ENCODE assay signal across 1 cellular context in the genomic region with DNA sequence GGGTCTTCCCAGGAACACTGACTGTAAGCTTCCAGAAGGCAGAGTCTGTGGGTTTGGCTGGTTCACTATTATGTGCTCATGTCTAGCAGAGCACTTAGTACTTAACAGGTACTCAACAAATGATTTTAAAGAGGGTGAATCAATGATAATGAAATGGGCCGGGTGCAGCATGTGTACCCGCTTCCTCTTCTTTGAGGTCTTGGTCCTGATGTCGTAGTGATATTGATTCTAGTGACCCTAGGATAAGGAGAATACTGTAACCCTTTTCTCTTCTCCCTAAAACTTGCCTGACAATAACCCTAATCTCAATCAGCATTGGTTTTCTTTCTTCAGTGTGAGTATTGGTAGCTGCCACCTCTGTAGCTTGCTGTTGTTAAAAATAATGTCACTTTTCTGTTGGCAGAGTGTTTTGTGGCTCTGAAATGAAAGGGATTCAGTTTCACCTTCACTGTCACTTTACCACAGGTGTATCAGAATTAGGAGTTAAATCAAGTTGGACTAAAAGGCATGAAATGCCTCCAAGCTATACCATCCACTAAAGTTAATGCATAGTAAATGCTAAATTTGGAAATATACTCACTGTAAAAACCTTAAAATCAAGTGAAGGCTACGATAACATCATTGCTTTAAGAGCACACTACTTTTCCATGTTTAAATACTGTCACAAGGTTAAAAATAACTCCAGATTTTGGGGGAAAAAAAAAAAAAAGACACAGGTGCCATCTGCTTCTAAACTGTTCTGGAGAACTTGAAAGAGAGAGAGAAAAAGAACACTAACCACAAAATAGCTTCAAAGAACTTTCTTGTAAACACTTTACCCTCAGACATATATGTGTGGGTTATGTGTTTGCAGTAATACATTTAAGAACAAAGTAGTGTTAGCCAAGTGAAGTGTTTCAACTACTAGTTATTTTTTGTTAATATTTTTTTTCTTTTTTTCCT.
A peak's percentile ranks its signal among the peaks of the same experiment; 100 is the strongest.
TF ChIP-seq lines count a peak whose summit lies in the region.

No MANE protein-coding gene starts in this region.

TF ChIP-seq in GM12878, 131 proteins besides CTCF, POLR2A, EP300 and RAD21 (continued from another document and continues in another):
- no peak for TF ChIP-seq ZBTB4 (CRISPR knock-in tag; IDR thresholded peaks at IDR 0.05)
- no peak for TF ChIP-seq ZSCAN29 (IDR thresholded peaks at IDR 0.05)
- TF ChIP-seq, protein P1, sequence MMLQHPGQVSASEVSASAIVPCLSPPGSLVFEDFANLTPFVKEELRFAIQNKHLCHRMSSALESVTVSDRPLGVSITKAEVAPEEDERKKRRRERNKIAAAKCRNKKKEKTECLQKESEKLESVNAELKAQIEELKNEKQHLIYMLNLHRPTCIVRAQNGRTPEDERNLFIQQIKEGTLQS (IDR thresholded peaks at IDR 0.05; ENCODE audit: borderline replicate concordance, extremely low read depth, low read depth, low read length), result no peak
- TF ChIP-seq NBN (IDR thresholded peaks at IDR 0.05), result no peak
- TF ChIP-seq, protein P2, sequence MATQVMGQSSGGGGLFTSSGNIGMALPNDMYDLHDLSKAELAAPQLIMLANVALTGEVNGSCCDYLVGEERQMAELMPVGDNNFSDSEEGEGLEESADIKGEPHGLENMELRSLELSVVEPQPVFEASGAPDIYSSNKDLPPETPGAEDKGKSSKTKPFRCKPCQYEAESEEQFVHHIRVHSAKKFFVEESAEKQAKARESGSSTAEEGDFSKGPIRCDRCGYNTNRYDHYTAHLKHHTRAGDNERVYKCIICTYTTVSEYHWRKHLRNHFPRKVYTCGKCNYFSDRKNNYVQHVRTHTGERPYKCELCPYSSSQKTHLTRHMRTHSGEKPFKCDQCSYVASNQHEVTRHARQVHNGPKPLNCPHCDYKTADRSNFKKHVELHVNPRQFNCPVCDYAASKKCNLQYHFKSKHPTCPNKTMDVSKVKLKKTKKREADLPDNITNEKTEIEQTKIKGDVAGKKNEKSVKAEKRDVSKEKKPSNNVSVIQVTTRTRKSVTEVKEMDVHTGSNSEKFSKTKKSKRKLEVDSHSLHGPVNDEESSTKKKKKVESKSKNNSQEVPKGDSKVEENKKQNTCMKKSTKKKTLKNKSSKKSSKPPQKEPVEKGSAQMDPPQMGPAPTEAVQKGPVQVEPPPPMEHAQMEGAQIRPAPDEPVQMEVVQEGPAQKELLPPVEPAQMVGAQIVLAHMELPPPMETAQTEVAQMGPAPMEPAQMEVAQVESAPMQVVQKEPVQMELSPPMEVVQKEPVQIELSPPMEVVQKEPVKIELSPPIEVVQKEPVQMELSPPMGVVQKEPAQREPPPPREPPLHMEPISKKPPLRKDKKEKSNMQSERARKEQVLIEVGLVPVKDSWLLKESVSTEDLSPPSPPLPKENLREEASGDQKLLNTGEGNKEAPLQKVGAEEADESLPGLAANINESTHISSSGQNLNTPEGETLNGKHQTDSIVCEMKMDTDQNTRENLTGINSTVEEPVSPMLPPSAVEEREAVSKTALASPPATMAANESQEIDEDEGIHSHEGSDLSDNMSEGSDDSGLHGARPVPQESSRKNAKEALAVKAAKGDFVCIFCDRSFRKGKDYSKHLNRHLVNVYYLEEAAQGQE (IDR thresholded peaks at IDR 0.05; ENCODE audit: low read depth, low read length), result no peak
- TF ChIP-seq NR2C1 (IDR thresholded peaks at IDR 0.05), result no peak
- TF ChIP-seq CHD2 (IDR thresholded peaks at IDR 0.05; ENCODE audit: borderline replicate concordance, low read depth, low read length), result no peak; the same call in 1 of the 2 replicates
- no peak for TF ChIP-seq SMAD5 (IDR thresholded peaks at IDR 0.05; ENCODE audit: low read depth)
- TF ChIP-seq CEBPZ (IDR thresholded peaks at IDR 0.05; ENCODE audit: low read depth, low read length), result no peak
- TF ChIP-seq, protein P3, sequence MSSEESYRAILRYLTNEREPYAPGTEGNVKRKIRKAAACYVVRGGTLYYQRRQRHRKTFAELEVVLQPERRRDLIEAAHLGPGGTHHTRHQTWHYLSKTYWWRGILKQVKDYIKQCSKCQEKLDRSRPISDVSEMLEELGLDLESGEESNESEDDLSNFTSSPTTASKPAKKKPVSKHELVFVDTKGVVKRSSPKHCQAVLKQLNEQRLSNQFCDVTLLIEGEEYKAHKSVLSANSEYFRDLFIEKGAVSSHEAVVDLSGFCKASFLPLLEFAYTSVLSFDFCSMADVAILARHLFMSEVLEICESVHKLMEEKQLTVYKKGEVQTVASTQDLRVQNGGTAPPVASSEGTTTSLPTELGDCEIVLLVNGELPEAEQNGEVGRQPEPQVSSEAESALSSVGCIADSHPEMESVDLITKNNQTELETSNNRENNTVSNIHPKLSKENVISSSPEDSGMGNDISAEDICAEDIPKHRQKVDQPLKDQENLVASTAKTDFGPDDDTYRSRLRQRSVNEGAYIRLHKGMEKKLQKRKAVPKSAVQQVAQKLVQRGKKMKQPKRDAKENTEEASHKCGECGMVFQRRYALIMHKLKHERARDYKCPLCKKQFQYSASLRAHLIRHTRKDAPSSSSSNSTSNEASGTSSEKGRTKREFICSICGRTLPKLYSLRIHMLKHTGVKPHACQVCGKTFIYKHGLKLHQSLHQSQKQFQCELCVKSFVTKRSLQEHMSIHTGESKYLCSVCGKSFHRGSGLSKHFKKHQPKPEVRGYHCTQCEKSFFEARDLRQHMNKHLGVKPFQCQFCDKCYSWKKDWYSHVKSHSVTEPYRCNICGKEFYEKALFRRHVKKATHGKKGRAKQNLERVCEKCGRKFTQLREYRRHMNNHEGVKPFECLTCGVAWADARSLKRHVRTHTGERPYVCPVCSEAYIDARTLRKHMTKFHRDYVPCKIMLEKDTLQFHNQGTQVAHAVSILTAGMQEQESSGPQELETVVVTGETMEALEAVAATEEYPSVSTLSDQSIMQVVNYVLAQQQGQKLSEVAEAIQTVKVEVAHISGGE (CRISPR knock-in tag; IDR thresholded peaks at IDR 0.05), result no peak
- TF ChIP-seq RELB (IDR thresholded peaks at IDR 0.05; ENCODE audit: low read depth), result peak; percentile 68; the same call in 1 of the 2 replicates
- TF ChIP-seq POLR2AphosphoS5 (IDR thresholded peaks at IDR 0.05; ENCODE audit: low read length), result no peak; the same call in 1 of the 2 replicates
- no peak for TF ChIP-seq SMC3 (IDR thresholded peaks at IDR 0.05; ENCODE audit: borderline replicate concordance, low read length)
- TF ChIP-seq YBX1 (IDR thresholded peaks at IDR 0.05), result no peak
- no peak for TF ChIP-seq RFX5 (IDR thresholded peaks at IDR 0.05; ENCODE audit: low read depth, low read length)
- no peak for TF ChIP-seq KDM1A (IDR thresholded peaks at IDR 0.05; ENCODE audit: borderline replicate concordance)
- TF ChIP-seq E2F4 (IDR thresholded peaks at IDR 0.05; ENCODE audit: low read depth, low read length), result no peak
- TF ChIP-seq TCF12 (IDR thresholded peaks at IDR 0.05; ENCODE audit: low read depth, low read length), result no peak
- no peak for TF ChIP-seq PML (IDR thresholded peaks at IDR 0.05; ENCODE audit: low read length)
- no peak for TF ChIP-seq STAT3 (IDR thresholded peaks at IDR 0.05; ENCODE audit: low read depth, low read length)
- TF ChIP-seq NFXL1 (IDR thresholded peaks at IDR 0.05; ENCODE audit: borderline replicate concordance), result no peak
- no peak for TF ChIP-seq BCL11A (IDR thresholded peaks at IDR 0.05; ENCODE audit: low read depth, low read length)
- no peak for TF ChIP-seq CREB1 (IDR thresholded peaks at IDR 0.05; ENCODE audit: low read depth)
- TF ChIP-seq ZNF24 (IDR thresholded peaks at IDR 0.05), result peak; percentile 97
- TF ChIP-seq RCOR1 (conservative IDR thresholded peaks at IDR 0.05; ENCODE audit: low read depth, low read length), result no peak
- TF ChIP-seq, protein P4, sequence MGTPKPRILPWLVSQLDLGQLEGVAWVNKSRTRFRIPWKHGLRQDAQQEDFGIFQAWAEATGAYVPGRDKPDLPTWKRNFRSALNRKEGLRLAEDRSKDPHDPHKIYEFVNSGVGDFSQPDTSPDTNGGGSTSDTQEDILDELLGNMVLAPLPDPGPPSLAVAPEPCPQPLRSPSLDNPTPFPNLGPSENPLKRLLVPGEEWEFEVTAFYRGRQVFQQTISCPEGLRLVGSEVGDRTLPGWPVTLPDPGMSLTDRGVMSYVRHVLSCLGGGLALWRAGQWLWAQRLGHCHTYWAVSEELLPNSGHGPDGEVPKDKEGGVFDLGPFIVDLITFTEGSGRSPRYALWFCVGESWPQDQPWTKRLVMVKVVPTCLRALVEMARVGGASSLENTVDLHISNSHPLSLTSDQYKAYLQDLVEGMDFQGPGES (IDR thresholded peaks at IDR 0.05), result no peak
- TF ChIP-seq SUPT20H (IDR thresholded peaks at IDR 0.05; ENCODE audit: borderline replicate concordance, control insufficient read depth, low read depth, low read length), result no peak
- TF ChIP-seq TCF3 (IDR thresholded peaks at IDR 0.05; ENCODE audit: borderline replicate concordance, insufficient read depth, low read depth, low read length), result no peak
- TF ChIP-seq RBBP5 (conservative IDR thresholded peaks at IDR 0.05), result no peak
- peak; percentile 22; the same call in 1 of the 2 replicates for TF ChIP-seq MEF2A (IDR thresholded peaks at IDR 0.05; ENCODE audit: insufficient read depth, low read depth, low read length)
- TF ChIP-seq, protein P5, sequence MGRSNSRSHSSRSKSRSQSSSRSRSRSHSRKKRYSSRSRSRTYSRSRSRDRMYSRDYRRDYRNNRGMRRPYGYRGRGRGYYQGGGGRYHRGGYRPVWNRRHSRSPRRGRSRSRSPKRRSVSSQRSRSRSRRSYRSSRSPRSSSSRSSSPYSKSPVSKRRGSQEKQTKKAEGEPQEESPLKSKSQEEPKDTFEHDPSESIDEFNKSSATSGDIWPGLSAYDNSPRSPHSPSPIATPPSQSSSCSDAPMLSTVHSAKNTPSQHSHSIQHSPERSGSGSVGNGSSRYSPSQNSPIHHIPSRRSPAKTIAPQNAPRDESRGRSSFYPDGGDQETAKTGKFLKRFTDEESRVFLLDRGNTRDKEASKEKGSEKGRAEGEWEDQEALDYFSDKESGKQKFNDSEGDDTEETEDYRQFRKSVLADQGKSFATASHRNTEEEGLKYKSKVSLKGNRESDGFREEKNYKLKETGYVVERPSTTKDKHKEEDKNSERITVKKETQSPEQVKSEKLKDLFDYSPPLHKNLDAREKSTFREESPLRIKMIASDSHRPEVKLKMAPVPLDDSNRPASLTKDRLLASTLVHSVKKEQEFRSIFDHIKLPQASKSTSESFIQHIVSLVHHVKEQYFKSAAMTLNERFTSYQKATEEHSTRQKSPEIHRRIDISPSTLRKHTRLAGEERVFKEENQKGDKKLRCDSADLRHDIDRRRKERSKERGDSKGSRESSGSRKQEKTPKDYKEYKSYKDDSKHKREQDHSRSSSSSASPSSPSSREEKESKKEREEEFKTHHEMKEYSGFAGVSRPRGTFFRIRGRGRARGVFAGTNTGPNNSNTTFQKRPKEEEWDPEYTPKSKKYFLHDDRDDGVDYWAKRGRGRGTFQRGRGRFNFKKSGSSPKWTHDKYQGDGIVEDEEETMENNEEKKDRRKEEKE (IDR thresholded peaks at IDR 0.05), result no peak
